In genomic region chr6:130527173-130527572, GRCh38 we compare ENCODE assay signal across 21 cellular contexts.
"Had no signal": no experiment of that assay in that cellular context is flagged by ENCODE, and none has a peak within 500 bp of the region (broad histone marks: within the 10 kb centered on the region; RNA-seq: fewer than 3 reads in every experiment).

No MANE protein-coding gene starts in this region.

- H3K4me2 ChIP-seq: KMS-11, SK-N-SH had no signal

- H3K9ac ChIP-seq: KMS-11, SK-N-SH had no signal

- ATAC-seq: K562, Panc1, PC-3 had no signal

- H3K9me3 ChIP-seq: SK-N-SH had no signal

- H3K4me3 ChIP-seq: K562 had no signal

- DNase-seq: Kasumi-1, MM.1S, NCI-H1092 treated with DMSO at 0.1 percent for 48 hours, NCI-H1436, NCI-H187, NCI-H2029, NCI-H2081 treated with DMSO at 0.1 percent for 48 hours, NCI-H2227 treated with DMSO at 0.1 percent for 48 hours, NCI-H524, NCI-H526 treated with DMSO at 0.1 percent for 48 hours, NCI-H748 treated with DMSO at 0.1 percent for 48 hours, PC-3, SHP77, SK-N-SH, T-helper 1 cell had no signal

- H3K27me3 Mint-ChIP-seq: IgD-negative memory B cell had no signal

- H3K9me2 ChIP-seq: SK-N-SH had no signal

- H3K27ac ChIP-seq: HL-60, KMS-11, RWPE1 had no signal
